ENCODE assay signal across 21 cellular contexts in the genomic region with DNA sequence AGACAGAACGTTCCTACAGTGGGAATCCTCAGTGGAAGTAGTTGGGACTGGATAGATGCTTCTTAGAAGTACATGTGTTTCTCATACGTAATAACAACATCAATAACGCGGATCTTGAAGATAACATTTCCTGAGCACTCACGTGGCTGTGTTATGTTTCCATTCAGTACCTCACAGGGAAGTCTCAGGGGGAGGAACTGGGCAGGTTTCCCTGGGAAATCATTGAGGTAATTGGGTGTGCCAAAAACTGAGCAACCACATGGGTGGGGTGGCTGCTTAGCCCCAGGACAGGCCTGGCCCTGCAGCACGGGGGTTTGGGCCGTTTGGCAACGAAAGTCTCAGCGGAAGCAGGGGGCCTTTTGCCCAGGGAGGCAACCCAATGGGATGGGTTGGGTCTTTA.
DNase-seq lines count a peak whose midpoint lies in the region; ATAC-seq, FAIRE-seq and TF ChIP-seq lines count a peak whose summit lies in the region.
"Had no signal": no experiment of that assay in that cellular context is flagged by ENCODE, and none has a peak within 500 bp of the region (broad histone marks: within the 10 kb centered on the region; RNA-seq: fewer than 3 reads in every experiment).

No MANE protein-coding gene starts in this region.

- no peak overlapping the region for H2AK5ac ChIP-seq in H1 (ENCODE audit: low read depth, low read length)

- H4K8ac ChIP-seq in H1 (ENCODE audit: extremely low read depth, insufficient read depth, low read length): peak overlapping the region; percentile 31; the same call in 1 of the 2 replicates

- CTCF ChIA-PET in H1 (lab: Charles Lee; ENCODE audit: partially characterized antibody): no interaction called here

- H3K4me3 ChIP-seq in H1 (ENCODE audit: extremely low read depth in 1 of 4, insufficient read depth in 2 of 4, low read depth in 3 of 4, low read length in 4 of 4) (no peak overlapping the region), right cardiac atrium (ENCODE audit: low read length) (no peak overlapping the region)
- H3K4me3 ChIP-seq: HAP-1, Peyer's patch, SK-N-MC had no signal

- H3K9me3 ChIP-seq in H1 (ENCODE audit: insufficient read depth in 2 of 2, low read depth in 1 of 2, low read length in 1 of 2) (no peaks in the 10 kb centered on the region), right cardiac atrium (ENCODE audit: control insufficient read depth, low read length) (no peaks in the 10 kb centered on the region)
- H3K9me3 ChIP-seq: HAP-1, Peyer's patch had no signal

- POLR2A ChIA-PET in H1 (lab: Charles Lee; ENCODE audit: partially characterized antibody): no interaction called here

- no peak overlapping the region for H3K14ac ChIP-seq in H1 (ENCODE audit: insufficient read length)

- no peak overlapping the region for H3K27ac ChIP-seq in H1 (ENCODE audit: low read depth, low read length)
- peak overlapping the region; percentile 43 for H3K27ac ChIP-seq in right cardiac atrium (ENCODE audit: low read length)
- H3K27ac ChIP-seq: KMS-11, Peyer's patch, SK-N-MC had no signal

- H3K4me1 ChIP-seq in H1 (replicated peaks in 1 of 4; ENCODE audit: control insufficient read depth in 3 of 4, insufficient read depth in 4 of 4, low read length in 3 of 4): no peaks in the 10 kb centered on the region
- H3K4me1 ChIP-seq in right cardiac atrium (ENCODE audit: control insufficient read depth, insufficient read depth, low read length): no peaks in the 10 kb centered on the region
- H3K4me1 ChIP-seq: HAP-1, Peyer's patch had no signal

- peaks cover 0 to 2% (median 0%) of the 10 kb centered on the region in 4 experiments; a peak in 2 of 8 replicates for H3K36me3 ChIP-seq in H1 (ENCODE audit: control insufficient read depth in 2 of 4, insufficient read depth in 4 of 4, low read length in 3 of 4)
- H3K36me3 ChIP-seq: HAP-1, Peyer's patch had no signal

- H2AFZ ChIP-seq in H1 (ENCODE audit: low read length): no peak overlapping the region

- no peak overlapping the region for H4K5ac ChIP-seq in H1 (ENCODE audit: insufficient read length, low read depth, low read length)

- H3K56ac ChIP-seq in H1 (replicated peaks; ENCODE audit: insufficient read length, low read depth, low read length): no peak overlapping the region

- TF ChIP-seq EP300 in H1 (IDR thresholded peaks at IDR 0.05; ENCODE audit: borderline replicate concordance in 1 of 2, low read depth in 2 of 2, low read length in 2 of 2): no peak

- no peak for TF ChIP-seq POLR2A in H1 (IDR thresholded peaks at IDR 0.05; ENCODE audit: control extremely low read depth in 1 of 2, low read depth in 2 of 2, low read length in 2 of 2)

- H3K23ac ChIP-seq in H1 (ENCODE audit: insufficient read length): no peak overlapping the region

- H3K4me2 ChIP-seq in H1 (ENCODE audit: insufficient read depth in 1 of 2, low read depth in 2 of 2, low read length in 2 of 2): no peak overlapping the region
- H3K4me2 ChIP-seq: KMS-11 had no signal

- TF ChIP-seq CTCF in H1 (IDR thresholded peaks at IDR 0.05; ENCODE audit: control extremely low read depth in 1 of 3, insufficient read depth in 1 of 3, low read depth in 1 of 3, low read length in 3 of 3): no peak

- no peak overlapping the region for H2BK20ac ChIP-seq in H1 (ENCODE audit: low read length)

- no peak for TF ChIP-seq RAD21 in H1 (IDR thresholded peaks at IDR 0.05 in 1 of 2, conservative IDR thresholded peaks at IDR 0.05 in 1 of 2; ENCODE audit: low read depth in 2 of 2, low read length in 2 of 2)

- no peak overlapping the region for H2BK5ac ChIP-seq in H1 (ENCODE audit: low read depth, low read length)

- no peak overlapping the region for H4K91ac ChIP-seq in H1 (replicated peaks; ENCODE audit: insufficient read length, low read length)

- no peak for DNase-seq in H1 (ENCODE audit: low read depth in 1 of 2, low spot score in 2 of 2)
- peak; percentile 67 for DNase-seq in Right ventricle myocardium superior
- peak in 2 of 3 donors; percentile 70 to 81 for DNase-seq in right cardiac atrium
- peak; percentile 1 for DNase-seq in stromal cell of bone marrow (ENCODE audit: low read depth)
- no peak for DNase-seq in effector CD8-positive, alpha-beta T cell (lab: John Stamatoyannopoulos, UW)
- DNase-seq in GOT3 (lab: John Stamatoyannopoulos, UW): no peak
- DNase-seq in RKO (ENCODE audit: low spot score): no peak
- DNase-seq in C1 segment of cervical spinal cord (lab: John Stamatoyannopoulos, UW): no peak
- DNase-seq: CD4-positive, alpha-beta T cell; COR-L47; DMS79 treated with DMSO at 0.1 percent for 48 hours; IMR-90; NCI-H1092 treated with DMSO at 0.1 percent for 48 hours; NCI-H2029 treated with DMSO at 0.1 percent for 48 hours; NCI-H345; NCI-H524; NCI-H82; Peyer's patch had no signal

- no peaks in the 10 kb centered on the region for H3K27me3 ChIP-seq in H1 (replicated peaks in 1 of 4; ENCODE audit: control insufficient read depth in 3 of 4, extremely low read depth in 1 of 4, insufficient read depth in 3 of 4, low read length in 3 of 4)
- no peaks in the 10 kb centered on the region for H3K27me3 ChIP-seq in right cardiac atrium (ENCODE audit: control insufficient read depth, insufficient read depth)
- H3K27me3 ChIP-seq: Peyer's patch had no signal

- H4K20me1 ChIP-seq in H1 (replicated peaks in 1 of 2; ENCODE audit: control insufficient read depth in 1 of 2, insufficient read depth in 2 of 2, low read length in 2 of 2): no peaks in the 10 kb centered on the region

- ATAC-seq in Right ventricle myocardium superior (ENCODE audit: poor library complexity) (peak; percentile 70), right cardiac atrium (peak; percentile 51 to 85)

- no peak overlapping the region for H3K4ac ChIP-seq in H1 (replicated peaks; ENCODE audit: insufficient read length, low read depth, low read length)

- no peaks in the 10 kb centered on the region for H3K79me1 ChIP-seq in H1 (ENCODE audit: low read depth, low read length)

- no peak for FAIRE-seq in H1 (lab: Jason Lieb, UNC)

- H2BK12ac ChIP-seq in H1 (ENCODE audit: low read depth, low read length): no peak overlapping the region

- no peaks in the 10 kb centered on the region for H3K79me2 ChIP-seq in H1 (ENCODE audit: control insufficient read depth in 1 of 2, insufficient read depth in 2 of 2, low read length in 2 of 2)

- H2BK120ac ChIP-seq in H1 (replicated peaks; ENCODE audit: low read depth, low read length): no peak overlapping the region

- no peaks in the 10 kb centered on the region for H3K23me2 ChIP-seq in H1 (ENCODE audit: low read depth, low read length)

- WGBS in H1 (ENCODE audit: extremely low coverage in 1 of 2, insufficient coverage in 1 of 2, insufficient read length in 1 of 2, insufficient replicate concordance in 2 of 2, low coverage in 1 of 2, low lambda C conversion rate in 2 of 2, missing lambda C conversion rate in 1 of 2), 2 experiments: 89% methylated on average over 9 of the region's 9 CpGs; no CpG with 5 or more reads in 1 of the 2 experiments
- 59% methylated on average over 9 of the region's 9 CpGs for WGBS in right cardiac atrium

- intact Hi-C loops in Right ventricle myocardium superior (cut with DNase I): no loop called here
- intact Hi-C loops in right cardiac atrium (cut with DNase I): loop anchor here in 1 of 4 donors (5.0 kb wide), 1 partner anchor 129 kb away; no protein-coding TSS in a partner anchor

- H3K9ac ChIP-seq in H1 (replicated peaks in 1 of 4; ENCODE audit: extremely low read depth in 1 of 4, low read depth in 3 of 4, low read length in 3 of 4): no peak overlapping the region
- H3K9ac ChIP-seq: KMS-11 had no signal

- H3K18ac ChIP-seq in H1 (ENCODE audit: extremely low read depth, low read length): no peak overlapping the region

- H2BK15ac ChIP-seq in H1 (ENCODE audit: low read length): no peak overlapping the region

TF ChIP-seq in H1, 55 proteins besides CTCF, POLR2A, EP300 and RAD21:
- TF ChIP-seq CREB1 (IDR thresholded peaks at IDR 0.05) (no peak), ASH2L (IDR thresholded peaks at IDR 0.05; ENCODE audit: low read length) (no peak), SIN3A (conservative IDR thresholded peaks at IDR 0.05 in 1 of 2, IDR thresholded peaks at IDR 0.05 in 1 of 2; ENCODE audit: low read depth in 1 of 2, low read length in 2 of 2) (no peak), SUZ12 (IDR thresholded peaks at IDR 0.05; ENCODE audit: low read length) (no peak), BRCA1 (IDR thresholded peaks at IDR 0.05; ENCODE audit: low read depth, low read length) (no peak), SP1 (IDR thresholded peaks at IDR 0.05; ENCODE audit: low read depth, low read length) (no peak), ZNF274 (IDR thresholded peaks at IDR 0.05; ENCODE audit: borderline replicate concordance, extremely low read depth, low read length) (no peak), ATF3 (IDR thresholded peaks at IDR 0.05; ENCODE audit: insufficient read depth, low read depth, low read length) (no peak), SP2 (IDR thresholded peaks at IDR 0.05; ENCODE audit: low read length) (no peak), SP4 (IDR thresholded peaks at IDR 0.05; ENCODE audit: low read length) (no peak), SRF (IDR thresholded peaks at IDR 0.05; ENCODE audit: low read depth, low read length) (no peak)

Comparison
In these comparisons a context has a peak if more than half of its experiments do, and no peak if none do; other contexts are left out.
1. DNase-seq: peak in Right ventricle myocardium superior (single experiment), right cardiac atrium (2 of 3) and stromal cell of bone marrow (single experiment); none in H1 (0 of 2), effector CD8-positive, alpha-beta T cell (single experiment), GOT3 (single experiment), RKO (single experiment) and C1 segment of cervical spinal cord (0 of 14).